12 cellular contexts compared by ENCODE assay signal in the genomic region with DNA sequence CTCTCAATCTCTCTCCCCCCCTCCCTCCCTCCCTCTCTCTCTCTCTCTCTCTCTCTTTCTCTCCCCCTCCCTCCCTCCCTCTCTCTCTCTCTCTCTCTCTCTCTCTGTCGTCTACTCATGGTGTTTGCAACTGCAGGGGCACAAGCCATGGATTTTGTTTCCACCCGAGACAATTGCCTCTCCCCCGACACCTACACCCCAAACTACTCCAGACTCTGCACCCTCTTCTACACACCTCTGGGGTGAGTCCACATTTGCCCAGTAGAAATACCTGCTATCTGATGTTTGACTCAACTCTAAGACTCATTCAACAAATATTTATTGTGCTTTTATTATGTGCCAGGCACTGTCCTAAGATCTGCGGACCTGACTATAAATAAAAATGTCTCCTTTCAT.
DNase-seq lines count a peak whose midpoint lies in the region; FAIRE-seq and TF ChIP-seq lines count a peak whose summit lies in the region.
"Had no signal": no experiment of that assay in that cellular context is flagged by ENCODE, and none has a peak within 500 bp of the region (broad histone marks: within the 10 kb centered on the region; RNA-seq: fewer than 3 reads in every experiment).

No MANE protein-coding gene starts in this region.

- no peaks in the 10 kb centered on the region for H3K79me2 ChIP-seq in keratinocyte (ENCODE audit: control insufficient read depth, insufficient read depth, low read length)

- no peaks in the 10 kb centered on the region for H3K9me3 ChIP-seq in keratinocyte (ENCODE audit: control insufficient read depth, low read depth, low read length)
- H3K9me3 ChIP-seq: esophagus squamous epithelium, thyroid gland had no signal

- H3K9me3 Mint-ChIP-seq in activated naive CD4-positive, alpha-beta T cell treated with anti-CD3 and anti-CD28 coated beads, Interleukin-2, amount 10 ng/mL, durations not matched to agents 7 days and 5 days = no peaks in the 10 kb centered on the region
- no peaks in the 10 kb centered on the region for H3K9me3 Mint-ChIP-seq in type B pancreatic cell

- H3K4me1 ChIP-seq in keratinocyte (ENCODE audit: control insufficient read depth, extremely low read depth, insufficient read depth, low read length) = peaks cover 19% of the 10 kb centered on the region

- no peak for DNase-seq in activated naive CD4-positive, alpha-beta T cell treated with anti-CD3 and anti-CD28 coated beads, Interleukin-2, amount 10 ng/mL, durations not matched to agents 7 days and 5 days
- no peak for DNase-seq in activated naive CD4-positive, alpha-beta T cell (lab: John Stamatoyannopoulos, UW)
- peak; percentile 16 for DNase-seq in astrocyte of the hippocampus (ENCODE audit: low read depth, low spot score)
- DNase-seq in keratinocyte (ENCODE audit: low read depth, low spot score) = no peak
- no peak for DNase-seq in type B pancreatic cell (ENCODE audit: extremely low spot score, unreplicated experiment)
- no peak for DNase-seq in NCI-H446 treated with DMSO at 0.1 percent for 48 hours (lab: John Stamatoyannopoulos, UW)
- DNase-seq in HuH-7 (ENCODE audit: low spot score) = no peak
- DNase-seq in NOMO-1 (lab: John Stamatoyannopoulos, UW; ENCODE audit: unreplicated experiment in 2 of 2) = no peak
- DNase-seq: activated CD4-positive, alpha-beta T cell treated with anti-CD3 and anti-CD28 coated beads for 48 hours; esophagus squamous epithelium had no signal

- no peaks in the 10 kb centered on the region for H3K36me3 Mint-ChIP-seq in activated naive CD4-positive, alpha-beta T cell treated with anti-CD3 and anti-CD28 coated beads, Interleukin-2, amount 10 ng/mL, durations not matched to agents 7 days and 5 days
- no peaks in the 10 kb centered on the region for H3K36me3 Mint-ChIP-seq in type B pancreatic cell

- no peak overlapping the region for H2AFZ ChIP-seq in keratinocyte (ENCODE audit: control insufficient read depth, low read length)

- H3K9ac ChIP-seq in keratinocyte (ENCODE audit: control insufficient read depth, extremely low read depth, insufficient read depth, low read length) = no peak overlapping the region

- CTCF ChIA-PET in activated naive CD4-positive, alpha-beta T cell treated with anti-CD3 and anti-CD28 coated beads, Interleukin-2, amount 10 ng/mL, durations not matched to agents 7 days and 5 days (lab: Charles Lee) = interaction anchor here (1.0 to 7.9 kb wide), 3 partner anchors 418 to 496 kb away, joined by 3 to 74 read pairs (median 4); no protein-coding TSS in a partner anchor

- no peaks in the 10 kb centered on the region for H3K36me3 ChIP-seq in keratinocyte (ENCODE audit: control insufficient read depth in 2 of 2, extremely low read depth in 1 of 2, insufficient read depth in 2 of 2, low read length in 2 of 2)
- H3K36me3 ChIP-seq: esophagus squamous epithelium, thyroid gland had no signal

- no peak overlapping the region for H3K27ac ChIP-seq in keratinocyte (ENCODE audit: control insufficient read depth, insufficient read depth, low read length)

- dilution Hi-C loops in keratinocyte (cut with MboI; ENCODE audit: extremely low pct_ligation_motif_present, low sequenced_read_pairs) = no loop called here

- H3K27me3 Mint-ChIP-seq in activated naive CD4-positive, alpha-beta T cell treated with anti-CD3 and anti-CD28 coated beads, Interleukin-2, amount 10 ng/mL, durations not matched to agents 7 days and 5 days = peaks cover 8% of the 10 kb centered on the region
- H3K27me3 Mint-ChIP-seq in type B pancreatic cell = no peaks in the 10 kb centered on the region

- H4K20me1 ChIP-seq in keratinocyte (ENCODE audit: control insufficient read depth, extremely low read depth, insufficient read depth, low read length) = no peaks in the 10 kb centered on the region

- peak overlapping the region; percentile 39 for H3K4me3 Mint-ChIP-seq in activated naive CD4-positive, alpha-beta T cell treated with anti-CD3 and anti-CD28 coated beads, Interleukin-2, amount 10 ng/mL, durations not matched to agents 7 days and 5 days
- peak overlapping the region; percentile 31 for H3K4me3 Mint-ChIP-seq in type B pancreatic cell

- peak overlapping the region; percentile 55 for H3K4me2 ChIP-seq in keratinocyte (ENCODE audit: control insufficient read depth, extremely low read depth, insufficient read depth, low read depth, low read length)

- no peak overlapping the region for H3K4me3 ChIP-seq in keratinocyte (ENCODE audit: control insufficient read depth in 2 of 3, extremely low read depth in 1 of 3, insufficient read depth in 2 of 3, low read depth in 1 of 3, low read length in 3 of 3)
- H3K4me3 ChIP-seq: thyroid gland had no signal

- peak overlapping the region; percentile 64 for H3K27ac Mint-ChIP-seq in activated naive CD4-positive, alpha-beta T cell treated with anti-CD3 and anti-CD28 coated beads, Interleukin-2, amount 10 ng/mL, durations not matched to agents 7 days and 5 days
- H3K27ac Mint-ChIP-seq in type B pancreatic cell = peak overlapping the region; percentile 97

- TF ChIP-seq CTCF in keratinocyte (optimal IDR thresholded peaks at IDR 0.05 in 1 of 3, IDR thresholded peaks at IDR 0.05 in 1 of 3, conservative IDR thresholded peaks at IDR 0.05 in 1 of 3; ENCODE audit: extremely low read depth in 1 of 3, insufficient read depth in 2 of 3, low read length in 3 of 3) = no peak
- TF ChIP-seq CTCF in type B pancreatic cell (conservative IDR thresholded peaks at IDR 0.05) = peak; percentile 41

- H3K4me1 Mint-ChIP-seq in activated naive CD4-positive, alpha-beta T cell treated with anti-CD3 and anti-CD28 coated beads, Interleukin-2, amount 10 ng/mL, durations not matched to agents 7 days and 5 days = peaks cover 15% of the 10 kb centered on the region
- H3K4me1 Mint-ChIP-seq in type B pancreatic cell (ENCODE audit: unreplicated experiment) = peaks cover 36% of the 10 kb centered on the region

- H3K9me1 ChIP-seq in keratinocyte (ENCODE audit: control insufficient read depth, extremely low read depth, insufficient read depth, low read length) = no peaks in the 10 kb centered on the region

- H3K27me3 ChIP-seq in keratinocyte (ENCODE audit: control insufficient read depth, extremely low read depth, insufficient read depth, low read length) = no peaks in the 10 kb centered on the region
- H3K27me3 ChIP-seq: esophagus squamous epithelium, thyroid gland had no signal

- FAIRE-seq in keratinocyte (lab: Jason Lieb, UNC) = no peak
- FAIRE-seq: A204.1 had no signal
